10 cellular contexts compared by ENCODE assay signal in genomic region chr7:73423519-73424485, GRCh38. TPM values are rescaled to one million over a fixed set of nuclear protein-coding genes. Genes with fewer than 3 reads are reported as not detected.
DNase-seq lines count a peak whose midpoint lies in the region; ATAC-seq lines count a peak whose summit lies in the region.
"Had no signal": no experiment of that assay in that cellular context is flagged by ENCODE, and none has a peak within 500 bp of the region (broad histone marks: within the 10 kb centered on the region; RNA-seq: fewer than 3 reads in every experiment).

No MANE protein-coding gene starts in this region.

- H3K4me3 ChIP-seq in iPS-15b (ENCODE audit: low read depth, low read length): peak overlapping the region; percentile 30
- peak overlapping the region; percentile 14 to 23 (median 22) for H3K4me3 ChIP-seq in skeletal muscle tissue (ENCODE audit: low read length in 3 of 3)

- no peaks in the 10 kb centered on the region for H3K27me3 ChIP-seq in iPS-15b (ENCODE audit: control insufficient read depth, insufficient read depth, low read length)
- H3K27me3 ChIP-seq in skeletal muscle tissue (ENCODE audit: control insufficient read depth in 3 of 3, insufficient read depth in 3 of 3, low read length in 3 of 3): no peaks in the 10 kb centered on the region

- ATAC-seq in GM18868 (IDR thresholded peaks at IDR 0.05; ENCODE audit: unreplicated experiment): peak; percentile 69
- ATAC-seq in GM18909 (IDR thresholded peaks at IDR 0.05; ENCODE audit: poor library complexity, unreplicated experiment): no peak

- no peak overlapping the region for H3K27ac ChIP-seq in skeletal muscle tissue (ENCODE audit: low read depth, low read length)

- DNase-seq in anterior cingulate cortex (lab: John Stamatoyannopoulos, UW) (peak in 36 of 58 donors; percentile 7 to 57 (median 28)), NCI-H524 treated with DMSO at 0.1 percent for 48 hours (lab: John Stamatoyannopoulos, UW) (no peak), NCI-H2029 (lab: John Stamatoyannopoulos, UW) (no peak), HUDEP-2 (lab: John Stamatoyannopoulos, UW; ENCODE audit: unreplicated experiment in 76 of 76) (no peak)
- DNase-seq: NCI-H2029 treated with DMSO at 0.1 percent for 48 hours; stimulated activated CD4-positive, alpha-beta T cell treated with anti-CD3 and anti-CD28 coated beads, Interleukin-2, amount 100 ng/mL, for 24 hours had no signal

- H3K9ac ChIP-seq in iPS-15b (ENCODE audit: low read depth, low read length): no peak overlapping the region
- peak overlapping the region; percentile 53 to 74 (median 69) for H3K9ac ChIP-seq in skeletal muscle tissue (ENCODE audit: low read depth in 1 of 3, low read length in 3 of 3)

- H3K9me3 ChIP-seq in iPS-15b (ENCODE audit: control insufficient read depth, insufficient read depth, low read length) (no peaks in the 10 kb centered on the region), skeletal muscle tissue (ENCODE audit: control insufficient read depth in 3 of 3, low read length in 3 of 3) (no peaks in the 10 kb centered on the region)

- H3K4me1 ChIP-seq in iPS-15b (ENCODE audit: control insufficient read depth, insufficient read depth, low read length) (peaks cover 1% of the 10 kb centered on the region), skeletal muscle tissue (ENCODE audit: control insufficient read depth in 3 of 3, insufficient read depth in 3 of 3, low read length in 3 of 3) (peaks cover 0 to 6% (median 5%) of the 10 kb centered on the region in 3 donors)

- H3K36me3 ChIP-seq in iPS-15b (ENCODE audit: control insufficient read depth, insufficient read depth, low read length) (no peaks in the 10 kb centered on the region), skeletal muscle tissue (ENCODE audit: control insufficient read depth in 3 of 3, insufficient read depth in 3 of 3, low read length in 3 of 3) (no peaks in the 10 kb centered on the region)

RNA-seq across cellular contexts. Expression of gene FZD9, which starts 9.8 kb away (rescaled TPM):
- 13.0 TPM for total RNA-seq in skeletal muscle tissue

Comparison
In these comparisons a context has a peak if more than half of its experiments do, and no peak if none do; other contexts are left out.
1. DNase-seq: peak in anterior cingulate cortex (36 of 58); none in NCI-H524 treated with DMSO at 0.1 percent for 48 hours (single experiment), NCI-H2029 (single experiment) and HUDEP-2 (0 of 76).